ENCODE assay signal across 1 cellular context in genomic region chr6:168314029-168314420, GRCh38.
TF ChIP-seq lines count a peak whose summit lies in the region.

No MANE protein-coding gene starts in this region.

TF ChIP-seq in H1, 55 proteins besides CTCF, POLR2A, EP300 and RAD21:
- TF ChIP-seq TAF1 (IDR thresholded peaks at IDR 0.05; ENCODE audit: low read depth, low read length) (no peak), SIN3A (conservative IDR thresholded peaks at IDR 0.05 in 1 of 2, IDR thresholded peaks at IDR 0.05 in 1 of 2; ENCODE audit: low read depth in 1 of 2, low read length in 2 of 2) (no peak), HDAC2 (IDR thresholded peaks at IDR 0.05; ENCODE audit: borderline replicate concordance in 1 of 2, low read depth in 2 of 2, low read length in 2 of 2) (no peak), CEBPB (IDR thresholded peaks at IDR 0.05; ENCODE audit: low read depth, low read length) (no peak), RFX5 (IDR thresholded peaks at IDR 0.05; ENCODE audit: borderline replicate concordance, low read depth, low read length) (no peak), SUZ12 (IDR thresholded peaks at IDR 0.05; ENCODE audit: low read length) (no peak), GTF2F1 (IDR thresholded peaks at IDR 0.05; ENCODE audit: borderline replicate concordance, low read depth, low read length) (no peak), KDM4A (IDR thresholded peaks at IDR 0.05; ENCODE audit: low read depth, low read length, severe bottlenecking) (no peak), CREB1 (IDR thresholded peaks at IDR 0.05) (no peak), TAF7 (optimal IDR thresholded peaks at IDR 0.05; ENCODE audit: borderline replicate concordance, low read depth, low read length) (no peak), CHD7 (IDR thresholded peaks at IDR 0.05; ENCODE audit: insufficient replicate concordance, low read length) (no peak), E2F6 (IDR thresholded peaks at IDR 0.05) (no peak), BCL11A (IDR thresholded peaks at IDR 0.05; ENCODE audit: low read depth in 2 of 2, low read length in 2 of 2) (no peak)
